In genomic region chr6:157834549-157834948, GRCh38 we compare ENCODE assay signal across 16 cellular contexts. TPM values are rescaled to one million over a fixed set of nuclear protein-coding genes. Genes with fewer than 3 reads are reported as not detected.
A peak's percentile ranks its signal among the peaks of the same experiment; 100 is the strongest.
DNase-seq lines count a peak whose midpoint lies in the region; ATAC-seq, FAIRE-seq and TF ChIP-seq lines count a peak whose summit lies in the region.
"Had no signal": no experiment of that assay in that cellular context is flagged by ENCODE, and none has a peak within 500 bp of the region (broad histone marks: within the 10 kb centered on the region; RNA-seq: fewer than 3 reads in every experiment).

No MANE protein-coding gene starts in this region.

- ATAC-seq in HepG2 (no peak), right lobe of liver (no peak), T-helper 17 cell (no peak)
- ATAC-seq in stimulated activated effector memory CD8-positive, alpha-beta T cell treated with anti-CD3 and anti-CD28 coated beads, Interleukin-12 subunit alpha, Interleukin-12 subunit beta, amount 100 ng/mL, for 72 hours: no peak
- ATAC-seq: gastroesophageal sphincter had no signal

- intact Hi-C loops in HepG2 (cut with micrococcal nuclease; ENCODE audit: unreplicated experiment): no loop called here
- intact Hi-C loops in right lobe of liver (cut with DNase I): no loop called here

- H3K4me1 Mint-ChIP-seq in T-helper 17 cell: peaks cover 49% of the 10 kb centered on the region
- peaks cover 52% of the 10 kb centered on the region for H3K4me1 Mint-ChIP-seq in endodermal cell
- peaks cover 59% of the 10 kb centered on the region for H3K4me1 Mint-ChIP-seq in stimulated activated effector memory CD8-positive, alpha-beta T cell treated with anti-CD3 and anti-CD28 coated beads, Interleukin-12 subunit alpha, Interleukin-12 subunit beta, amount 100 ng/mL, for 72 hours

- POLR2A ChIA-PET in HepG2 (lab: Yijun Ruan, JAX): no interaction called here

- peak overlapping the region; percentile 62 for H3K4me3 Mint-ChIP-seq in T-helper 17 cell
- H3K4me3 Mint-ChIP-seq in endodermal cell: no peak overlapping the region
- H3K4me3 Mint-ChIP-seq in stimulated activated effector memory CD8-positive, alpha-beta T cell treated with anti-CD3 and anti-CD28 coated beads, Interleukin-12 subunit alpha, Interleukin-12 subunit beta, amount 100 ng/mL, for 72 hours: peak overlapping the region; percentile 23
- H3K4me3 Mint-ChIP-seq: activated CD4-positive, alpha-beta T cell treated with anti-CD3 and anti-CD28 coated beads, Interleukin-2, amount 10 ng/mL, durations not matched to agents 7 days and 5 days had no signal

- H3K27me3 Mint-ChIP-seq in T-helper 17 cell: no peaks in the 10 kb centered on the region
- H3K27me3 Mint-ChIP-seq in endodermal cell (ENCODE audit: insufficient read depth): no peaks in the 10 kb centered on the region
- H3K27me3 Mint-ChIP-seq: CD4-positive, alpha-beta memory T cell had no signal

- H3K4me3 ChIP-seq in HepG2 (replicated peaks in 1 of 3; ENCODE audit: insufficient read depth in 1 of 3, low read depth in 2 of 3, low read length in 3 of 3) (no peak overlapping the region), right lobe of liver (no peak overlapping the region), endodermal cell (ENCODE audit: low read length) (no peak overlapping the region)
- H3K4me3 ChIP-seq: cardiac muscle cell, gastroesophageal sphincter, thoracic aorta had no signal

- H3K9me3 Mint-ChIP-seq in endodermal cell: peaks cover 2% of the 10 kb centered on the region
- peaks cover 3% of the 10 kb centered on the region for H3K9me3 Mint-ChIP-seq in stimulated activated effector memory CD8-positive, alpha-beta T cell treated with anti-CD3 and anti-CD28 coated beads, Interleukin-12 subunit alpha, Interleukin-12 subunit beta, amount 100 ng/mL, for 72 hours
- H3K9me3 Mint-ChIP-seq: CD4-positive, alpha-beta memory T cell had no signal

- TF ChIP-seq EP300 in HepG2 (IDR thresholded peaks at IDR 0.05; ENCODE audit: low read depth in 2 of 2, low read length in 2 of 2): no peak
- TF ChIP-seq EP300 in HepG2 (CRISPR knock-in tag; IDR thresholded peaks at IDR 0.05; ENCODE audit: borderline replicate concordance): no peak

- no peak for TF ChIP-seq CTCF in HepG2 (CRISPR knock-in tag; IDR thresholded peaks at IDR 0.05)
- TF ChIP-seq CTCF in right lobe of liver (IDR thresholded peaks at IDR 0.05): no peak
- no peak for TF ChIP-seq CTCF in endodermal cell (conservative IDR thresholded peaks at IDR 0.05)

- DNase-seq in HepG2 (ENCODE audit: low spot score) (no peak), right lobe of liver (no peak), T-helper 17 cell (no peak), endodermal cell (no peak), NCI-H2107 (lab: John Stamatoyannopoulos, UW) (no peak), GDM1 (lab: John Stamatoyannopoulos, UW) (no peak), GM12892 (ENCODE audit: insufficient read length) (no peak)
- no peak for DNase-seq in stimulated activated effector memory CD8-positive, alpha-beta T cell treated with anti-CD3 and anti-CD28 coated beads, Interleukin-12 subunit alpha, Interleukin-12 subunit beta, amount 100 ng/mL, for 72 hours (ENCODE audit: low spot score in 2 of 2)
- DNase-seq: activated CD4-positive, alpha-beta T cell treated with anti-CD3 and anti-CD28 coated beads, Interleukin-2, amount 10 ng/mL, durations not matched to agents 7 days and 5 days; erythroblast; MV-4-11; NK-92 treated with Interleukin-12 subunit alpha and Interleukin-12 subunit beta, amount 100 ng/mL, for 24 hours had no signal

- peak overlapping the region; percentile 27 for H3K27ac Mint-ChIP-seq in T-helper 17 cell
- peak overlapping the region; percentile 56 for H3K27ac Mint-ChIP-seq in endodermal cell
- no peak overlapping the region for H3K27ac Mint-ChIP-seq in stimulated activated effector memory CD8-positive, alpha-beta T cell treated with anti-CD3 and anti-CD28 coated beads, Interleukin-12 subunit alpha, Interleukin-12 subunit beta, amount 100 ng/mL, for 72 hours

- no TSS peak for BruUV-seq in HepG2 (replicated peaks; lab: Mats Ljungman, UMichigan)

- peaks cover 87% of the 10 kb centered on the region for H3K79me2 ChIP-seq in HepG2 (ENCODE audit: insufficient read depth, low read length)

- no peak for TF ChIP-seq RAD21 in HepG2 (CRISPR knock-in tag; IDR thresholded peaks at IDR 0.05)

- peaks cover 33% of the 10 kb centered on the region; the same call in 1 of the 2 replicates for H4K20me1 ChIP-seq in HepG2 (ENCODE audit: insufficient read depth, low read length)

- CTCF ChIA-PET in HepG2 (lab: Yijun Ruan, JAX; ENCODE audit: low intra/inter-chr PET ratio, low total read pairs): no interaction called here

- TF ChIP-seq POLR2A in HepG2 (IDR thresholded peaks at IDR 0.05; ENCODE audit: insufficient read depth in 1 of 2, low read depth in 2 of 2, low read length in 2 of 2) (no peak), right lobe of liver (IDR thresholded peaks at IDR 0.05) (no peak), GM12892 (IDR thresholded peaks at IDR 0.05; ENCODE audit: low read depth, low read length) (no peak)

- FAIRE-seq in HepG2 (lab: Jason Lieb, UNC): no peak
- FAIRE-seq in GM12892 (lab: Jason Lieb, UNC): no peak

- in situ Hi-C loops in HepG2 (cut with HindIII; ENCODE audit: extremely low pct_ligation_motif_present, low pct_unique_long_range_greater_than_20kb): no loop called here

- H3K36me3 ChIP-seq in HepG2 (replicated peaks in 1 of 2; ENCODE audit: control insufficient read depth in 1 of 2, insufficient read depth in 2 of 2, low read length in 2 of 2): no peaks in the 10 kb centered on the region
- no peaks in the 10 kb centered on the region for H3K36me3 ChIP-seq in right lobe of liver
- peaks cover 3% of the 10 kb centered on the region for H3K36me3 ChIP-seq in endodermal cell (ENCODE audit: control insufficient read depth, insufficient read depth, low read length)
- H3K36me3 ChIP-seq: cardiac muscle cell, gastroesophageal sphincter, thoracic aorta had no signal

- no peak overlapping the region for H3K4me2 ChIP-seq in HepG2 (ENCODE audit: low read depth, low read length)

- 96% methylated on average over 6 of the region's 6 CpGs for WGBS in HepG2 (ENCODE audit: low lambda C conversion rate)
- WGBS in right lobe of liver (ENCODE audit: insufficient coverage, low coverage, low lambda C conversion rate, missing lambda C conversion rate): 94% methylated on average over 6 of the region's 6 CpGs
- 91 to 100% methylated on average over 5 to 6 of the region's 6 CpGs for WGBS in endodermal cell (ENCODE audit: insufficient coverage in 1 of 2, insufficient read length in 1 of 2), 2 experiments

- H3K36me3 Mint-ChIP-seq in T-helper 17 cell (ENCODE audit: low read depth) (peaks cover 7% of the 10 kb centered on the region), endodermal cell (ENCODE audit: low read depth) (peaks cover 9% of the 10 kb centered on the region)
- H3K36me3 Mint-ChIP-seq in stimulated activated effector memory CD8-positive, alpha-beta T cell treated with anti-CD3 and anti-CD28 coated beads, Interleukin-12 subunit alpha, Interleukin-12 subunit beta, amount 100 ng/mL, for 72 hours: peaks cover 94% of the 10 kb centered on the region

- H3K9me3 ChIP-seq in HepG2 (ENCODE audit: low read length): no peaks in the 10 kb centered on the region
- H3K9me3 ChIP-seq in right lobe of liver: no peaks in the 10 kb centered on the region
- peaks cover 3% of the 10 kb centered on the region for H3K9me3 ChIP-seq in T-helper 17 cell (ENCODE audit: control insufficient read depth, low read length, poor library complexity, severe bottlenecking)
- H3K9me3 ChIP-seq in endodermal cell (ENCODE audit: control insufficient read depth, low read length): no peaks in the 10 kb centered on the region
- H3K9me3 ChIP-seq: gastroesophageal sphincter, thoracic aorta had no signal

- H3K9ac ChIP-seq in HepG2 (ENCODE audit: insufficient read depth, low read depth, low read length): no peak overlapping the region
- H3K9ac ChIP-seq in endodermal cell (ENCODE audit: extremely low read depth, low read length, poor library complexity, severe bottlenecking): no peak overlapping the region

- peak overlapping the region; percentile 3 for H3K27ac ChIP-seq in HepG2 (ENCODE audit: extremely low read length, insufficient read depth, low read length)
- no peak overlapping the region for H3K27ac ChIP-seq in right lobe of liver
- H3K27ac ChIP-seq in endodermal cell (ENCODE audit: low read depth, low read length): no peak overlapping the region
- H3K27ac ChIP-seq: cardiac muscle cell, gastroesophageal sphincter, thoracic aorta had no signal

- no peak overlapping the region for H2AFZ ChIP-seq in HepG2 (ENCODE audit: low read length)

- H3K27me3 ChIP-seq in HepG2 (ENCODE audit: control insufficient read depth in 1 of 2, insufficient read depth in 2 of 2, low read length in 2 of 2) (no peaks in the 10 kb centered on the region), right lobe of liver (no peaks in the 10 kb centered on the region), endodermal cell (ENCODE audit: control insufficient read depth, insufficient read depth, low read length, poor library complexity, severe bottlenecking) (no peaks in the 10 kb centered on the region)
- H3K27me3 ChIP-seq: cardiac muscle cell, gastroesophageal sphincter had no signal

- H3K4me1 ChIP-seq in HepG2 (ENCODE audit: insufficient read depth, low read length) (peaks cover 49% of the 10 kb centered on the region), right lobe of liver (peaks cover 0 to 15% (median 0%) of the 10 kb centered on the region in 4 donors), endodermal cell (ENCODE audit: control insufficient read depth, insufficient read depth, low read length) (peaks cover 13% of the 10 kb centered on the region)

RNA-seq across cellular contexts. Expression of gene SNX9, which starts 11.5 kb away (rescaled TPM):
- 21.9 and 27.7 TPM in 2 replicates for total RNA-seq in HepG2 (2016; rRNA removed; fragmentation: Illumina TruSeq; extraction: Trizol)
- 3.3 and 3.5 TPM in 2 replicates for total RNA-seq in HepG2 (2016; cell fraction: cytosol; rRNA removed; fragmentation: Illumina TruSeq; extraction: Trizol; ENCODE audit: low read depth)
- 20.6 and 26.2 TPM in 2 replicates for total RNA-seq in HepG2 (2016; cell fraction: insoluble cytoplasmic fraction; rRNA removed; fragmentation: Illumina TruSeq; extraction: Trizol)
- 11.1 and 12.4 TPM in 2 replicates for total RNA-seq in HepG2 (2016; cell fraction: membrane; rRNA removed; fragmentation: Illumina TruSeq; extraction: Trizol)
- total RNA-seq in HepG2 (2016; cell fraction: nucleus; rRNA removed; fragmentation: Illumina TruSeq; extraction: Trizol): 15.6 and 15.7 TPM in 2 replicates
- polyA plus RNA-seq in HepG2 (2011; rRNA removed): 35.2 and 36.0 TPM in 2 replicates
- polyA plus RNA-seq in HepG2 (2011; cell fraction: cytosol; rRNA removed): 25.8 and 32.1 TPM in 2 replicates
- polyA plus RNA-seq in HepG2 (2011; cell fraction: nucleus; rRNA removed): 24.9 and 25.2 TPM in 2 replicates
- polyA plus RNA-seq in HepG2 (2012): 29.4 and 32.2 TPM in 2 replicates
- 2.4 and 2.5 TPM in 2 replicates for polyA plus RNA-seq in HepG2 (2016; cell fraction: cytosol; fragmentation: Illumina TruSeq; extraction: Trizol; ENCODE audit: low read depth)
- 27.0 and 29.7 TPM in 2 replicates for polyA plus RNA-seq in HepG2 (2016; cell fraction: insoluble cytoplasmic fraction; fragmentation: Illumina TruSeq; extraction: Trizol; ENCODE audit: low read depth)
- polyA plus RNA-seq in HepG2 (2016; cell fraction: membrane; fragmentation: Illumina TruSeq; extraction: Trizol; ENCODE audit: low read depth): 6.8 and 7.3 TPM in 2 replicates
- 20.8 and 21.2 TPM in 2 replicates for polyA plus RNA-seq in HepG2 (2016; cell fraction: nucleus; fragmentation: Illumina TruSeq; extraction: Trizol; ENCODE audit: insufficient read depth, low read depth)
- polyA minus RNA-seq in HepG2 (2011; rRNA and poly(A)+ RNA removed; ENCODE audit: low replicate concordance): 17.0 and 19.8 TPM in 2 replicates
- polyA minus RNA-seq in HepG2 (2011; cell fraction: cytosol; rRNA and poly(A)+ RNA removed): 22.7 and 25.5 TPM in 2 replicates
- 26.1 and 28.5 TPM in 2 replicates for polyA minus RNA-seq in HepG2 (2011; cell fraction: nucleus; rRNA and poly(A)+ RNA removed)
- 10 to 100 TPM; 24.6 to 38.0 (median 29.3) TPM for total RNA-seq in right lobe of liver
- total RNA-seq in T-helper 17 cell: 10 to 100 TPM; 21.2 to 38.9 TPM
- total RNA-seq in endodermal cell: 10 to 100 TPM; 30.6 to 33.0 TPM
- polyA plus RNA-seq in endodermal cell (2013, experiment 1 of 2): 18.8 TPM
- 20.0 TPM for polyA plus RNA-seq in endodermal cell (2013, experiment 2 of 2)
- 7.8 TPM for polyA plus RNA-seq in GM12892 (2012; ENCODE audit: missing spikeins)
